Comparison of ENCODE assay signal across 33 cellular contexts in the genomic region with DNA sequence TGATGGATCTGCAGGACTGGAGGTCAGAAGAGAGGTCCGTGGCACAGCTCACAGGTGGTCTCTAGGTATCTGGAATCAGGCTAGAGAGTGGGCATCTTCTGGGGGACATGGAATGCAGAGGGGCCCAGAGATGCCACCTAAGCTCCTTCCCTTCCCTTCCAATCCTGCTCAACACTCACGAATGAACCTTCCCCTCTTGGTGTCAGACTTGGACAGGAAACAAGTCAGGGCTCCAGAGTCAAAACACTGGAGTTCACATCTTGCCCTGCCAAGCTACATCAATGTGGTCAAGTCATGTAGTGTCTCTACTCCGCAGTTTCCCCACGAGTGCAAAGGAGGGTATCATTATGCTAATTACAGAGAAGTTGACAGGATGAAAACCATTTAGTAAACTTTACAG. TPM values are rescaled to one million over a fixed set of nuclear protein-coding genes. Genes with fewer than 3 reads are reported as not detected.
"Had no signal": no experiment of that assay in that cellular context is flagged by ENCODE, and none has a peak within 500 bp of the region (broad histone marks: within the 10 kb centered on the region; RNA-seq: fewer than 3 reads in every experiment).

No MANE protein-coding gene starts in this region.

- H3K36me3 Mint-ChIP-seq: activated naive CD4-positive, alpha-beta T cell treated with anti-CD3 and anti-CD28 coated beads, Interleukin-2, amount 50 U/mL, for 72 hours; natural killer cell treated with Interleukin-12 subunit alpha and Interleukin-12 subunit beta and Interleukin-15 and Interleukin-18, amount 100 ng/mL, for 72 hours; stimulated activated effector memory CD8-positive, alpha-beta T cell treated with anti-CD3 and anti-CD28 coated beads, Interleukin-12 subunit alpha, Interleukin-12 subunit beta, amount 100 ng/mL, for 72 hours had no signal

- H3K9me3 Mint-ChIP-seq: activated CD4-positive, alpha-beta memory T cell treated with anti-CD3 and anti-CD28 coated beads, Interleukin-2, amount 10 ng/mL, durations not matched to agents 7 days and 5 days; activated CD4-positive, alpha-beta T cell treated with anti-CD3 and anti-CD28 coated beads, Interleukin-2, amount 10 ng/mL, durations not matched to agents 24 days and 14 days; activated naive CD4-positive, alpha-beta T cell treated with anti-CD3 and anti-CD28 coated beads, Interleukin-2, amount 50 U/mL, for 72 hours; activated T-cell treated with anti-CD3 and anti-CD28 coated beads, Interleukin-2, amount 50 U/mL, for 24 hours; natural killer cell treated with Interleukin-12 subunit alpha and Interleukin-12 subunit beta and Interleukin-15 and Interleukin-18, amount 100 ng/mL, for 72 hours; stimulated activated effector memory CD8-positive, alpha-beta T cell treated with anti-CD3 and anti-CD28 coated beads, Interleukin-12 subunit alpha, Interleukin-12 subunit beta, amount 100 ng/mL, for 72 hours; stimulated activated naive CD8-positive, alpha-beta T cell treated with anti-CD3 and anti-CD28 coated beads, Interleukin-15, amount 100 ng/mL, for 72 hours; T-helper 1 cell treated with Interleukin-12 subunit alpha and Interleukin-12 subunit beta and Interleukin-4 antibody, amounts not matched to agents 30 μg/mL and 1 μg/mL, for 36 hours had no signal

- DNase-seq: activated CD4-positive, alpha-beta memory T cell treated with anti-CD3 and anti-CD28 coated beads, Interleukin-2, amount 10 ng/mL, durations not matched to agents 7 days and 5 days; activated CD4-positive, alpha-beta T cell treated with anti-CD3 and anti-CD28 coated beads, Interleukin-2, amount 10 ng/mL, durations not matched to agents 24 days and 14 days; activated CD4-positive, CD25-positive, alpha-beta regulatory T cell treated with anti-CD3 and anti-CD28 coated beads, Interleukin-2, amount 50 U/mL, for 72 hours; activated CD8-positive, alpha-beta memory T cell treated with anti-CD3 and anti-CD28 coated beads, Interleukin-2, amount 50 U/mL, for 48 hours; activated gamma-delta T cell treated with Interleukin-2 at 50 U/mL for 16 hours; activated T-cell treated with anti-CD3 and anti-CD28 coated beads, Interleukin-2, amount 50 U/mL, for 24 hours; anterior cingulate cortex; cerebellar nuclear complex; colonic mucosa; effector CD8-positive, alpha-beta T cell; esophagus squamous epithelium; foreskin melanocyte; left ventricle myocardium inferior; mucosa of descending colon; ovary; retina; sigmoid colon; small intestine; stimulated activated CD4-positive, alpha-beta T cell treated with anti-CD3 and anti-CD28 coated beads, Interleukin-4, amount 100 ng/mL, for 24 hours; stimulated activated naive CD8-positive, alpha-beta T cell treated with anti-CD3 and anti-CD28 coated beads, Interleukin-15, amount 100 ng/mL, for 72 hours; substantia nigra; T1000; upper lobe of left lung; WERI-Rb-1 had no signal

- H3K4me1 ChIP-seq: colonic mucosa, esophagus squamous epithelium, left ventricle myocardium inferior, prostate gland, sigmoid colon, upper lobe of left lung, vagina had no signal

- H3K27me3 ChIP-seq: colonic mucosa, esophagus squamous epithelium, neutrophil, ovary, sigmoid colon, upper lobe of left lung, vagina had no signal

- H3K27ac Mint-ChIP-seq: activated CD4-positive, alpha-beta memory T cell treated with anti-CD3 and anti-CD28 coated beads, Interleukin-2, amount 10 ng/mL, durations not matched to agents 7 days and 5 days; activated CD4-positive, alpha-beta T cell treated with anti-CD3 and anti-CD28 coated beads, Interleukin-2, amount 10 ng/mL, durations not matched to agents 24 days and 14 days; activated naive CD4-positive, alpha-beta T cell treated with anti-CD3 and anti-CD28 coated beads, Interleukin-2, amount 50 U/mL, for 72 hours; activated T-cell treated with anti-CD3 and anti-CD28 coated beads, Interleukin-2, amount 50 U/mL, for 24 hours; natural killer cell treated with Interleukin-12 subunit alpha and Interleukin-12 subunit beta and Interleukin-15 and Interleukin-18, amount 100 ng/mL, for 72 hours; stimulated activated effector memory CD8-positive, alpha-beta T cell treated with anti-CD3 and anti-CD28 coated beads, Interleukin-12 subunit alpha, Interleukin-12 subunit beta, amount 100 ng/mL, for 72 hours; T-helper 1 cell treated with Interleukin-12 subunit alpha and Interleukin-12 subunit beta and Interleukin-4 antibody, amounts not matched to agents 30 μg/mL and 1 μg/mL, for 36 hours had no signal

- H3K27ac ChIP-seq: colonic mucosa, epithelial cell of prostate, esophagus squamous epithelium, left ventricle myocardium inferior, neutrophil, ovary, prostate gland, sigmoid colon, upper lobe of left lung, vagina, WERI-Rb-1 had no signal

- H3K9me3 ChIP-seq: colonic mucosa, esophagus squamous epithelium, left ventricle myocardium inferior, mucosa of descending colon, neutrophil, ovary, prostate gland, sigmoid colon, upper lobe of left lung, vagina had no signal

- H3K4me3 ChIP-seq: colonic mucosa, esophagus squamous epithelium, left ventricle myocardium inferior, mucosa of descending colon, ovary, prostate gland, sigmoid colon, upper lobe of left lung, vagina had no signal

- ATAC-seq: activated naive CD4-positive, alpha-beta T cell treated with anti-CD3 and anti-CD28 coated beads, Interleukin-2, amount 50 U/mL, for 72 hours; mucosa of descending colon; natural killer cell treated with Interleukin-12 subunit alpha and Interleukin-12 subunit beta and Interleukin-15 and Interleukin-18, amount 100 ng/mL, for 72 hours; stimulated activated effector memory CD8-positive, alpha-beta T cell treated with anti-CD3 and anti-CD28 coated beads, Interleukin-12 subunit alpha, Interleukin-12 subunit beta, amount 100 ng/mL, for 72 hours; stimulated activated naive CD8-positive, alpha-beta T cell treated with anti-CD3 and anti-CD28 coated beads, Interleukin-15, amount 100 ng/mL, for 72 hours had no signal

- H3K4me3 Mint-ChIP-seq: activated CD4-positive, alpha-beta memory T cell treated with anti-CD3 and anti-CD28 coated beads, Interleukin-2, amount 10 ng/mL, durations not matched to agents 7 days and 5 days; activated CD4-positive, alpha-beta T cell treated with anti-CD3 and anti-CD28 coated beads, Interleukin-2, amount 10 ng/mL, durations not matched to agents 24 days and 14 days; activated T-cell treated with anti-CD3 and anti-CD28 coated beads, Interleukin-2, amount 50 U/mL, for 24 hours; natural killer cell treated with Interleukin-12 subunit alpha and Interleukin-12 subunit beta and Interleukin-15 and Interleukin-18, amount 100 ng/mL, for 72 hours; stimulated activated effector memory CD8-positive, alpha-beta T cell treated with anti-CD3 and anti-CD28 coated beads, Interleukin-12 subunit alpha, Interleukin-12 subunit beta, amount 100 ng/mL, for 72 hours; stimulated activated naive CD8-positive, alpha-beta T cell treated with anti-CD3 and anti-CD28 coated beads, Interleukin-15, amount 100 ng/mL, for 72 hours; T-helper 1 cell treated with Interleukin-12 subunit alpha and Interleukin-12 subunit beta and Interleukin-4 antibody, amounts not matched to agents 30 μg/mL and 1 μg/mL, for 36 hours had no signal

- H3K4me1 Mint-ChIP-seq: activated CD4-positive, alpha-beta memory T cell treated with anti-CD3 and anti-CD28 coated beads, Interleukin-2, amount 10 ng/mL, durations not matched to agents 7 days and 5 days; activated CD4-positive, alpha-beta T cell treated with anti-CD3 and anti-CD28 coated beads, Interleukin-2, amount 10 ng/mL, durations not matched to agents 24 days and 14 days; stimulated activated effector memory CD8-positive, alpha-beta T cell treated with anti-CD3 and anti-CD28 coated beads, Interleukin-12 subunit alpha, Interleukin-12 subunit beta, amount 100 ng/mL, for 72 hours; stimulated activated naive CD8-positive, alpha-beta T cell treated with anti-CD3 and anti-CD28 coated beads, Interleukin-15, amount 100 ng/mL, for 72 hours had no signal

- H3K36me3 ChIP-seq: colonic mucosa, esophagus squamous epithelium, left ventricle myocardium inferior, neutrophil, ovary, prostate gland, sigmoid colon, upper lobe of left lung, vagina, WERI-Rb-1 had no signal

- H3K27me3 Mint-ChIP-seq: activated CD4-positive, alpha-beta memory T cell treated with anti-CD3 and anti-CD28 coated beads, Interleukin-2, amount 10 ng/mL, durations not matched to agents 7 days and 5 days; activated CD4-positive, alpha-beta T cell treated with anti-CD3 and anti-CD28 coated beads, Interleukin-2, amount 10 ng/mL, durations not matched to agents 24 days and 14 days; activated T-cell treated with anti-CD3 and anti-CD28 coated beads, Interleukin-2, amount 50 U/mL, for 24 hours; natural killer cell treated with Interleukin-12 subunit alpha and Interleukin-12 subunit beta and Interleukin-15 and Interleukin-18, amount 100 ng/mL, for 72 hours; stimulated activated naive CD8-positive, alpha-beta T cell treated with anti-CD3 and anti-CD28 coated beads, Interleukin-15, amount 100 ng/mL, for 72 hours had no signal

RNA-seq across cellular contexts. Expression of a gene that starts 16.0 kb away (rescaled TPM):
- total RNA-seq: activated CD4-positive, alpha-beta memory T cell treated with anti-CD3 and anti-CD28 coated beads, Interleukin-2, amount 10 ng/mL, durations not matched to agents 7 days and 5 days; activated CD4-positive, alpha-beta T cell treated with anti-CD3 and anti-CD28 coated beads, Interleukin-2, amount 10 ng/mL, durations not matched to agents 24 days and 14 days; activated naive CD4-positive, alpha-beta T cell treated with anti-CD3 and anti-CD28 coated beads, Interleukin-2, amount 50 U/mL, for 72 hours; myocyte had no signal
